In the genomic region with DNA sequence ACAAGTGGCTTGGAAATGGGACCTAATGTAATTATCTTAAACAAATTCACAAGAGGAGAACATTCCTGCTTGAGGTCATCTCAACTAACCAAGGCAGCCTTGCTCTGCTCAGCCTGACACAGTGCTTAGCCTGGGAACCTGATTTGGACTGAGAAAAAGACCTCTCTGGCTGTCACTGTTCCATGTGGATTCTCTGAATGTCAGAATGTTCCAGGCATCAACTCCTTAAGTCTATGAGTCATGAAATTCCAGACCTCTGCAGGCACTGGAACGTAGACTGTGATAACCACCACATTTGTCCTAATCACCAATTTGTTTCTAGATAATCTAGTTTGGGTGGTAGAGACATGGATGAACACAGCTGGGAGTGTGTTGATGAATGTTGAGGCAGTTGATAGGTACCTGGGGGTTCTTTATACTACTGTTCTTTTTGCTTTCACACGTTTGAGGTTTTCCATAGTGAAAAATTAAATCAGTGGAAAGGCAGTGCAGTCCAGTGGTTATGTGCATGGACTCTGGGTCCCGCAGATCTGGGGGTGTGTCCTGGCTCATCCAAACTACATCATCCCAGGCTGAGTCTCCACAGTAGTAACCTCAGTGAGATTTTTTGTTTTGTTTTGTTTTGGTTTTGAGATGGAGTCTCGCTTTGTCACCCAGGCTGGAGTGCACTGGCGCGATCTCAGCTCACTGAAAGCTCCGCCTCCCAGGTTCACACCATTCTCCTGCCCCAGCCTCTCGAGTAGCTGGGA, we compare ENCODE assay signal across 15 cellular contexts.
A peak's percentile ranks its signal among the peaks of the same experiment; 100 is the strongest.
DNase-seq lines count a peak whose midpoint lies in the region; ATAC-seq and TF ChIP-seq lines count a peak whose summit lies in the region.
"Had no signal": no experiment of that assay in that cellular context is flagged by ENCODE, and none has a peak within 500 bp of the region (broad histone marks: within the 10 kb centered on the region; RNA-seq: fewer than 3 reads in every experiment).

No MANE protein-coding gene starts in this region.

- peaks cover 0 to 9% (median 0%) of the 10 kb centered on the region in 3 donors for H3K9me3 ChIP-seq in gastroesophageal sphincter
- H3K9me3 ChIP-seq: SJSA1 had no signal

- ATAC-seq in gastroesophageal sphincter (peak; percentile 60), HG03520 (IDR thresholded peaks at IDR 0.05; ENCODE audit: unreplicated experiment) (no peak), GM21723 (IDR thresholded peaks at IDR 0.05; ENCODE audit: unreplicated experiment) (no peak)
- no peak for ATAC-seq in activated naive CD4-positive, alpha-beta T cell treated with anti-CD3 and anti-CD28 coated beads, Interleukin-2, amount 50 U/mL, for 72 hours
- ATAC-seq: naive thymus-derived CD8-positive, alpha-beta T cell had no signal

- H3K27ac Mint-ChIP-seq in activated naive CD4-positive, alpha-beta T cell treated with anti-CD3 and anti-CD28 coated beads, Interleukin-2, amount 50 U/mL, for 72 hours: no peak overlapping the region
- H3K27ac Mint-ChIP-seq: naive thymus-derived CD8-positive, alpha-beta T cell had no signal

- H3K9me3 Mint-ChIP-seq in activated naive CD4-positive, alpha-beta T cell treated with anti-CD3 and anti-CD28 coated beads, Interleukin-2, amount 50 U/mL, for 72 hours: no peaks in the 10 kb centered on the region

- no peak for TF ChIP-seq EP300 in gastroesophageal sphincter (IDR thresholded peaks at IDR 0.05)

- H3K36me3 ChIP-seq in gastroesophageal sphincter: no peaks in the 10 kb centered on the region
- H3K36me3 ChIP-seq: SJSA1 had no signal

- TF ChIP-seq CTCF in gastroesophageal sphincter (IDR thresholded peaks at IDR 0.05): no peak

- no peak overlapping the region for H3K4me3 ChIP-seq in gastroesophageal sphincter
- H3K4me3 ChIP-seq: SJSA1 had no signal

- no peaks in the 10 kb centered on the region for H3K4me1 ChIP-seq in gastroesophageal sphincter

- TF ChIP-seq POLR2A in gastroesophageal sphincter (IDR thresholded peaks at IDR 0.05): no peak

- DNase-seq in GM04503 (ENCODE audit: low read depth) (peak; percentile 51), amniotic stem cell (lab: John Stamatoyannopoulos, UW) (peak; percentile 50), renal cortical epithelial cell (ENCODE audit: low read depth) (peak; percentile 89), NCI-H2081 (lab: John Stamatoyannopoulos, UW) (no peak)
- no peak for DNase-seq in activated naive CD4-positive, alpha-beta T cell treated with anti-CD3 and anti-CD28 coated beads, Interleukin-2, amount 50 U/mL, for 72 hours (ENCODE audit: low spot score in 2 of 2)
- DNase-seq: activated CD4-positive, CD25-positive, alpha-beta regulatory T cell; activated effector memory CD4-positive, alpha-beta T cell treated with Interleukin-2 at 50 U/mL for 16 hours; naive thymus-derived CD8-positive, alpha-beta T cell; NCI-H526 treated with DMSO at 0.1 percent for 48 hours; stimulated activated CD4-positive, alpha-beta T cell treated with anti-CD3 and anti-CD28 coated beads, Interleukin-12 subunit alpha, Interleukin-12 subunit beta, amount 100 ng/mL, for 4 hours; stimulated activated CD8-positive, alpha-beta memory T cell treated with anti-CD3 and anti-CD28 coated beads, Interleukin-4, amount 100 ng/mL, for 48 hours had no signal

- H3K36me3 Mint-ChIP-seq in activated naive CD4-positive, alpha-beta T cell treated with anti-CD3 and anti-CD28 coated beads, Interleukin-2, amount 50 U/mL, for 72 hours: no peaks in the 10 kb centered on the region

- H3K27me3 ChIP-seq in gastroesophageal sphincter: peaks cover under 1% of the 10 kb centered on the region
- H3K27me3 ChIP-seq: SJSA1 had no signal

- no peak overlapping the region for H3K27ac ChIP-seq in gastroesophageal sphincter
- H3K27ac ChIP-seq: SJSA1 had no signal

- 58 to 90% methylated on average over 5 to 7 of the region's 8 CpGs for WGBS in gastroesophageal sphincter (ENCODE audit: low coverage in 1 of 2), 2 donors

Comparison
In these comparisons a context has a peak if more than half of its experiments do, and no peak if none do; other contexts are left out.
1. DNase-seq: peak in GM04503 (single experiment), amniotic stem cell (single experiment) and renal cortical epithelial cell (single experiment); none in NCI-H2081 (0 of 2) and activated naive CD4-positive, alpha-beta T cell treated with anti-CD3 and anti-CD28 coated beads, Interleukin-2, amount 50 U/mL, for 72 hours (0 of 2).